ENCODE assay signal across 1 cellular context in the genomic region with DNA sequence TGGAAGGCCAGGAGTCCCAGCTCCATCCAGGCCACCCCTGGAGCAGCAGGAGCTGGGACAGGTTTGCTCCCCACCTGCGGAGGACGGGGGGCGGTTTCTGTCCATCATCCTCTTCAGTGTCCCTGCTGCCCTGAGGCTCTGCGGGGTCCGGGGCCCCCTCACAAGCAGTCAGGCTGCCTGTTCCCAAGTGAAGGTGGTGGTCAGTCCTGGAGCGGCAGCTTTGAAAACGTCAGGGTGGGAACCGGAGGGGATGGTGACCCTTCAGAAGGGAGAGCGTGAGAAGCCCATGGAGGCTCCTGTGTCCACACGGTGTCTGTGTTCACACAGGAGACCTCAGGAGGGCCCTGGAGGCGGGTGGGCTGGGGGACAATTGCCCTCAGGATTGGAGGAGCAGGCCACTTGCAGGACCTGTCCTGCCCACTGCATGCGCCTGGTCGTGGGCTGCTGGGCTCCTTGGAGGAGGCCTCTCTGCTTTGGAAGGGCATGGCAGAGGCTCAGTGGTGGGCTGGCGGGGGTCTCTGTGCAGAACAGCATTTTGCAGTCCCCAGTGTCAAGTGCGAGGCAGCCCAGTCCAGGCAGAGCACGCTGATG.
TF ChIP-seq lines count a peak whose summit lies in the region.

No MANE protein-coding gene starts in this region.

TF ChIP-seq in HepG2, 621 proteins besides CTCF, POLR2A, EP300 and RAD21 (continued from another document):
- TF ChIP-seq, protein P1, sequence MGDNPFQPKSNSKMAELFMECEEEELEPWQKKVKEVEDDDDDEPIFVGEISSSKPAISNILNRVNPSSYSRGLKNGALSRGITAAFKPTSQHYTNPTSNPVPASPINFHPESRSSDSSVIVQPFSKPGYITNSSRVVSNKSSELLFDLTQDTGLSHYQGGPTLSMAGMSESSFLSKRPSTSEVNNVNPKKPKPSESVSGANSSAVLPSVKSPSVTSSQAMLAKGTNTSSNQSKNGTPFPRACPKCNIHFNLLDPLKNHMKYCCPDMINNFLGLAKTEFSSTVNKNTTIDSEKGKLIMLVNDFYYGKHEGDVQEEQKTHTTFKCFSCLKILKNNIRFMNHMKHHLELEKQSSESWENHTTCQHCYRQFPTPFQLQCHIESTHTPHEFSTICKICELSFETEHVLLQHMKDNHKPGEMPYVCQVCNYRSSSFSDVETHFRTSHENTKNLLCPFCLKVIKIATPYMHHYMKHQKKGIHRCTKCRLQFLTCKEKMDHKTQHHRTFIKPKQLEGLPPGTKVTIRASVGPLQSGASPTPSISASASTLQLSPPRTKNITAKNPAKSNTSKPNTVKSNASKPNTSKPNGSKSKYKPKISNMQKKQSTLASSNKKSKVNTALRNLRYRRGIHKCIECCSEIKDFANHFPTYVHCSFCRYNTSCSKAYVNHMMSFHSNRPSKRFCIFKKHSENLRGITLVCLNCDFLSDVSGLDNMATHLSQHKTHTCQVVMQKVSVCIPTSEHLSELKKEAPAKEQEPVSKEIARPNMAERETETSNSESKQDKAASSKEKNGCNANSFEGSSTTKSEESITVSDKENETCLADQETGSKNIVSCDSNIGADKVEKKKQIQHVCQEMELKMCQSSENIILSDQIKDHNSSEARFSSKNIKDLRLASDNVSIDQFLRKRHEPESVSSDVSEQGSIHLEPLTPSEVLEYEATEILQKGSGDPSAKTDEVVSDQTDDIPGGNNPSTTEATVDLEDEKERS (CRISPR knock-in tag; IDR thresholded peaks at IDR 0.05) = no peak
- TF ChIP-seq ATAD3A (CRISPR knock-in tag; IDR thresholded peaks at IDR 0.05) = no peak
- TF ChIP-seq, protein P2, sequence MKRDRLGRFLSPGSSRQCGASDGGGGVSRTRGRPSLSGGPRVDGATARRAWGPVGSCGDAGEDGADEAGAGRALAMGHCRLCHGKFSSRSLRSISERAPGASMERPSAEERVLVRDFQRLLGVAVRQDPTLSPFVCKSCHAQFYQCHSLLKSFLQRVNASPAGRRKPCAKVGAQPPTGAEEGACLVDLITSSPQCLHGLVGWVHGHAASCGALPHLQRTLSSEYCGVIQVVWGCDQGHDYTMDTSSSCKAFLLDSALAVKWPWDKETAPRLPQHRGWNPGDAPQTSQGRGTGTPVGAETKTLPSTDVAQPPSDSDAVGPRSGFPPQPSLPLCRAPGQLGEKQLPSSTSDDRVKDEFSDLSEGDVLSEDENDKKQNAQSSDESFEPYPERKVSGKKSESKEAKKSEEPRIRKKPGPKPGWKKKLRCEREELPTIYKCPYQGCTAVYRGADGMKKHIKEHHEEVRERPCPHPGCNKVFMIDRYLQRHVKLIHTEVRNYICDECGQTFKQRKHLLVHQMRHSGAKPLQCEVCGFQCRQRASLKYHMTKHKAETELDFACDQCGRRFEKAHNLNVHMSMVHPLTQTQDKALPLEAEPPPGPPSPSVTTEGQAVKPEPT (CRISPR knock-in tag; IDR thresholded peaks at IDR 0.05; ENCODE audit: low read depth) = no peak
- TF ChIP-seq ZNF451 (CRISPR knock-in tag; IDR thresholded peaks at IDR 0.05) = no peak
- TF ChIP-seq ZFP41 (CRISPR knock-in tag; IDR thresholded peaks at IDR 0.05; ENCODE audit: borderline replicate concordance) = no peak
- TF ChIP-seq SIX1 (CRISPR knock-in tag; IDR thresholded peaks at IDR 0.05; ENCODE audit: borderline replicate concordance) = no peak
- no peak for TF ChIP-seq ADNP (CRISPR knock-in tag; IDR thresholded peaks at IDR 0.05)
- no peak for TF ChIP-seq RFXANK (CRISPR knock-in tag; IDR thresholded peaks at IDR 0.05)
- no peak for TF ChIP-seq FOXA3 (CRISPR knock-in tag; IDR thresholded peaks at IDR 0.05)
- TF ChIP-seq HDAC2 (CRISPR knock-in tag; IDR thresholded peaks at IDR 0.05) = no peak
- no peak for TF ChIP-seq ZNF180 (CRISPR knock-in tag; IDR thresholded peaks at IDR 0.05; ENCODE audit: borderline replicate concordance, low read depth)
- TF ChIP-seq, protein P3, sequence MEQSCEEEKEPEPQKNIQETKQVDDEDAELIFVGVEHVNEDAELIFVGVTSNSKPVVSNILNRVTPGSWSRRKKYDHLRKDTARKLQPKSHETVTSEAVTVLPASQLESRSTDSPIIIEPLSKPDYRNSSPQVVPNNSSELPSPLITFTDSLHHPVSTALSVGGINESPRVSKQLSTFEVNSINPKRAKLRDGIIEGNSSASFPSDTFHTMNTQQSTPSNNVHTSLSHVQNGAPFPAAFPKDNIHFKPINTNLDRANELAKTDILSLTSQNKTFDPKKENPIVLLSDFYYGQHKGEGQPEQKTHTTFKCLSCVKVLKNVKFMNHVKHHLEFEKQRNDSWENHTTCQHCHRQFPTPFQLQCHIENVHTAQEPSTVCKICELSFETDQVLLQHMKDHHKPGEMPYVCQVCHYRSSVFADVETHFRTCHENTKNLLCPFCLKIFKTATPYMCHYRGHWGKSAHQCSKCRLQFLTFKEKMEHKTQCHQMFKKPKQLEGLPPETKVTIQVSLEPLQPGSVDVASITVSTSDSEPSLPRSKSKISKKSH (CRISPR knock-in tag; IDR thresholded peaks at IDR 0.05; ENCODE audit: borderline replicate concordance) = no peak
- TF ChIP-seq MZF1 (CRISPR knock-in tag; IDR thresholded peaks at IDR 0.05; ENCODE audit: borderline replicate concordance) = no peak
TF ChIP-seq in HepG2: peak in this region for 0.
